ENCODE assay signal across 14 cellular contexts in genomic region chr2:222752731-222753130, GRCh38.
DNase-seq lines count a peak whose midpoint lies in the region; ATAC-seq and TF ChIP-seq lines count a peak whose summit lies in the region.
"Had no signal": no experiment of that assay in that cellular context is flagged by ENCODE, and none has a peak within 500 bp of the region (broad histone marks: within the 10 kb centered on the region; RNA-seq: fewer than 3 reads in every experiment).

No MANE protein-coding gene starts in this region.

- CTCF ChIA-PET in HEK293 (lab: Yijun Ruan, JAX) (interaction anchor here (1.7 kb wide), 1 partner anchor 44 kb away, joined by 5 read pairs; no protein-coding TSS in a partner anchor), A673 (lab: Charles Lee) (no interaction called here)

- in situ Hi-C loops in gastrocnemius medialis (cut with MboI; ENCODE audit: low sequenced_read_pairs in 4 of 4), result no loop called here
- in situ Hi-C loops in GM23248 (cut with MboI), result no loop called here

- H3K27me3 ChIP-seq in gastrocnemius medialis (no peaks in the 10 kb centered on the region), A673 (replicated peaks; ENCODE audit: insufficient read depth, low read depth, low read length, poor library complexity) (no peaks in the 10 kb centered on the region), GM23248 (replicated peaks; ENCODE audit: insufficient read depth) (no peaks in the 10 kb centered on the region)
- H3K27me3 ChIP-seq: upper lobe of left lung had no signal

- no peaks in the 10 kb centered on the region for H3K79me2 ChIP-seq in GM23248 (ENCODE audit: insufficient read depth)

- no peaks in the 10 kb centered on the region for H3K9me2 ChIP-seq in GM23248 (ENCODE audit: insufficient read depth)

- no peak for TF ChIP-seq POLR2A in gastrocnemius medialis (IDR thresholded peaks at IDR 0.05)

- BruUV-seq in A673 (replicated peaks; lab: Mats Ljungman, UMichigan), result no TSS peak

- H3K27ac ChIP-seq in HEK293 (ENCODE audit: extremely low read depth, low read depth, low read length) (peak overlapping the region; percentile 60), SK-N-MC (no peak overlapping the region), gastrocnemius medialis (peak overlapping the region; percentile 61 to 78 (median 74)), A673 (ENCODE audit: low read depth, low read length, poor library complexity, severe bottlenecking) (no peak overlapping the region), GM23248 (no peak overlapping the region)
- H3K27ac ChIP-seq: upper lobe of left lung had no signal

- no peak for TF ChIP-seq CTCF in HEK293 (tag by site-specific recombination; IDR thresholded peaks at IDR 0.05)
- no peak for TF ChIP-seq CTCF in glutamatergic neuron (IDR thresholded peaks at IDR 0.05; ENCODE audit: partially characterized antibody, unreplicated experiment)
- TF ChIP-seq CTCF in gastrocnemius medialis (IDR thresholded peaks at IDR 0.05 in 4 of 5, conservative IDR thresholded peaks at IDR 0.05 in 1 of 5), result no peak
- TF ChIP-seq CTCF in A673 (conservative IDR thresholded peaks at IDR 0.05; ENCODE audit: low read depth, low read length), result no peak

- POLR2A ChIA-PET in HEK293 (lab: Yijun Ruan, JAX) (interaction anchor here (1.1 kb wide), 1 partner anchor 44 kb away, joined by 3 read pairs; no protein-coding TSS in a partner anchor), A673 (lab: Charles Lee; ENCODE audit: low non-redundant PET) (interaction anchor here (0.5 kb wide), 1 partner anchor 48 kb away, joined by 5 read pairs; no protein-coding TSS in a partner anchor)

- peak overlapping the region; percentile 9 for H3K9ac ChIP-seq in SK-N-MC (ENCODE audit: insufficient read length)
- no peak overlapping the region for H3K9ac ChIP-seq in GM23248

- peaks cover 29% of the 10 kb centered on the region for H3K4me1 Mint-ChIP-seq in glutamatergic neuron (ENCODE audit: low read depth, unreplicated experiment)

- H3K4me1 ChIP-seq in HEK293 (ENCODE audit: control insufficient read depth, insufficient read depth, low read length) (peaks cover 15% of the 10 kb centered on the region; the same call in 1 of the 2 replicates), gastrocnemius medialis (peaks cover 19 to 28% of the 10 kb centered on the region in 2 donors), A673 (ENCODE audit: insufficient read depth, low read length, poor library complexity, severe bottlenecking) (no peaks in the 10 kb centered on the region), GM23248 (ENCODE audit: insufficient read depth) (peaks cover 28% of the 10 kb centered on the region)
- H3K4me1 ChIP-seq: upper lobe of left lung had no signal

- intact Hi-C loops in gastrocnemius medialis (cut with DNase I; ENCODE audit: low total_unique reads) (no loop called here), A673 (cut with micrococcal nuclease; ENCODE audit: unreplicated experiment) (no loop called here)

- H3K4me3 ChIP-seq in HEK293 (ENCODE audit: low read depth, low read length) (no peak overlapping the region), SK-N-MC (no peak overlapping the region), gastrocnemius medialis (peak overlapping the region in 1 of 4 donors; percentile 27), A673 (ENCODE audit: low read depth, low read length, poor library complexity, severe bottlenecking) (no peak overlapping the region), GM23248 (no peak overlapping the region)
- H3K4me3 ChIP-seq: upper lobe of left lung had no signal

- H2AFZ ChIP-seq in GM23248, result no peak overlapping the region

- H3K4me2 ChIP-seq in GM23248 (ENCODE audit: unreplicated experiment), result no peak overlapping the region

- peaks cover 10% of the 10 kb centered on the region for H3K9me3 Mint-ChIP-seq in glutamatergic neuron (ENCODE audit: unreplicated experiment)

- H4K20me1 ChIP-seq in GM23248 (ENCODE audit: insufficient read depth), result no peaks in the 10 kb centered on the region

- H3K27me3 Mint-ChIP-seq in glutamatergic neuron (ENCODE audit: unreplicated experiment), result peaks cover 9% of the 10 kb centered on the region

- H3K9me3 ChIP-seq in HEK293 (ENCODE audit: control insufficient read depth, insufficient read depth, low read depth, low read length) (no peaks in the 10 kb centered on the region), SK-N-MC (ENCODE audit: low read depth, low read length) (no peaks in the 10 kb centered on the region), gastrocnemius medialis (no peaks in the 10 kb centered on the region), A673 (ENCODE audit: low read depth, low read length, poor library complexity, severe bottlenecking) (no peaks in the 10 kb centered on the region), GM23248 (ENCODE audit: low read depth) (no peaks in the 10 kb centered on the region)
- H3K9me3 ChIP-seq: upper lobe of left lung had no signal

- peak; percentile 22 to 53 for ATAC-seq in gastrocnemius medialis

- peaks cover 16% of the 10 kb centered on the region; the same call in 1 of the 2 replicates for H3F3A ChIP-seq in GM23248 (ENCODE audit: insufficient read depth)

- no peak for DNase-seq in SK-N-MC (ENCODE audit: low read depth, low spot score)
- no peak for DNase-seq in glutamatergic neuron
- no peak for DNase-seq in gastrocnemius medialis
- DNase-seq in A673 (ENCODE audit: low spot score), result no peak
- DNase-seq in GM23248, result no peak
- no peak for DNase-seq in stimulated activated CD4-positive, alpha-beta T cell treated with anti-CD3 and anti-CD28 coated beads, Interleukin-4, amount 100 ng/mL, for 4 hours
- DNase-seq in A172 (ENCODE audit: low spot score), result no peak
- DNase-seq: activated CD4-positive, alpha-beta T cell treated with anti-CD3 and anti-CD28 coated beads, Interleukin-2, amount 50 U/mL, for 48 hours; amygdala; C1 segment of cervical spinal cord; effector CD4-positive, alpha-beta T cell; NK-92 treated with Interleukin-12 subunit alpha and Interleukin-12 subunit beta, amount 100 ng/mL, for 24 hours; upper lobe of left lung had no signal

- peak overlapping the region; percentile 39 for H3K4me3 Mint-ChIP-seq in glutamatergic neuron (ENCODE audit: unreplicated experiment)

- H3K27ac Mint-ChIP-seq in glutamatergic neuron (ENCODE audit: unreplicated experiment), result peak overlapping the region; percentile 92

- H3K36me3 ChIP-seq in HEK293 (ENCODE audit: control insufficient read depth in 2 of 2, insufficient read depth in 1 of 2, low read length in 2 of 2) (no peaks in the 10 kb centered on the region), SK-N-MC (ENCODE audit: insufficient read depth, low read length) (no peaks in the 10 kb centered on the region), gastrocnemius medialis (no peaks in the 10 kb centered on the region), A673 (ENCODE audit: insufficient read depth, low read length, poor library complexity, severe bottlenecking) (no peaks in the 10 kb centered on the region), GM23248 (ENCODE audit: low read depth) (no peaks in the 10 kb centered on the region)
- H3K36me3 ChIP-seq: upper lobe of left lung had no signal

- no peaks in the 10 kb centered on the region for H3K36me3 Mint-ChIP-seq in glutamatergic neuron (ENCODE audit: unreplicated experiment)

- WGBS in GM23248 (ENCODE audit: low coverage in 1 of 2, low lambda C conversion rate in 2 of 2, missing lambda C conversion rate in 2 of 2), 2 experiments, result 94 to 95% methylated on average over 5 of the region's 5 CpGs

TF ChIP-seq in HEK293, 187 proteins besides CTCF, POLR2A, EP300 and RAD21:
- TF ChIP-seq ZNF366 (tag by site-specific recombination; conservative IDR thresholded peaks at IDR 0.05) (no peak), ZSCAN4 (tag by site-specific recombination; IDR thresholded peaks at IDR 0.05) (no peak), ZNF138 (tag by site-specific recombination; IDR thresholded peaks at IDR 0.05; ENCODE audit: borderline replicate concordance) (no peak)

Comparison
In these comparisons a context has a peak if more than half of its experiments do, and no peak if none do; other contexts are left out.
1. H3K27ac ChIP-seq: peak in HEK293 (single experiment) and gastrocnemius medialis (4 of 4); none in SK-N-MC (single experiment), A673 (single experiment) and GM23248 (single experiment).